Comparison of ENCODE assay signal across 18 cellular contexts in genomic region chr1:175873290-175873689, GRCh38.
DNase-seq lines count a peak whose midpoint lies in the region; ATAC-seq, FAIRE-seq and TF ChIP-seq lines count a peak whose summit lies in the region.
"Had no signal": no experiment of that assay in that cellular context is flagged by ENCODE, and none has a peak within 500 bp of the region (broad histone marks: within the 10 kb centered on the region; RNA-seq: fewer than 3 reads in every experiment).

No MANE protein-coding gene starts in this region.

- ATAC-seq in HG02571 (IDR thresholded peaks at IDR 0.05; ENCODE audit: unreplicated experiment): peak; percentile 69
- ATAC-seq in HG03175 (IDR thresholded peaks at IDR 0.05; ENCODE audit: unreplicated experiment): peak; percentile 81
- ATAC-seq: A549, T-cell had no signal

- H3K27me3 Mint-ChIP-seq in type B pancreatic cell: peaks cover 5% of the 10 kb centered on the region

- TF ChIP-seq CTCF in GM10266 (IDR thresholded peaks at IDR 0.05; ENCODE audit: control insufficient read depth, insufficient read depth, low read depth, missing control alignments) (no peak), type B pancreatic cell (conservative IDR thresholded peaks at IDR 0.05) (no peak), brain microvascular endothelial cell (IDR thresholded peaks at IDR 0.05; ENCODE audit: low read depth, low read length, missing control alignments) (no peak)

- FAIRE-seq in GM19239 (lab: Jason Lieb, UNC): no peak
- FAIRE-seq: A549 had no signal

- no peaks in the 10 kb centered on the region for H3K4me1 Mint-ChIP-seq in type B pancreatic cell (ENCODE audit: unreplicated experiment)
- H3K4me1 Mint-ChIP-seq: T-cell had no signal

- H3K4me3 Mint-ChIP-seq in type B pancreatic cell: no peak overlapping the region
- H3K4me3 Mint-ChIP-seq: T-cell had no signal

- H3K27me3 ChIP-seq in brain microvascular endothelial cell (replicated peaks): no peaks in the 10 kb centered on the region
- H3K27me3 ChIP-seq: MG63, ovary, vagina had no signal

- H3K27ac ChIP-seq in brain microvascular endothelial cell: no peak overlapping the region
- H3K27ac ChIP-seq: A549, GM23248, ovary, vagina had no signal

- DNase-seq in GM10266 (ENCODE audit: extremely low spot score) (peak; percentile 40), GM19239 (ENCODE audit: insufficient read length, low spot score) (peak; percentile 24), type B pancreatic cell (ENCODE audit: extremely low spot score, unreplicated experiment) (no peak), brain microvascular endothelial cell (no peak), amygdala (lab: John Stamatoyannopoulos, UW) (no peak)
- no peak for DNase-seq in stimulated activated CD4-positive, alpha-beta T cell treated with anti-CD3 and anti-CD28 coated beads, Interleukin-4, amount 100 ng/mL, for 4 hours
- DNase-seq: activated CD4-positive, alpha-beta T cell treated with anti-CD3 and anti-CD28 coated beads for 4 hours; effector CD4-positive, alpha-beta T cell; foreskin fibroblast; GM23248; MG63; NCI-H226; ovary; T-cell had no signal

- no peak overlapping the region for H3K4me3 ChIP-seq in brain microvascular endothelial cell (ENCODE audit: low read depth, low read length)
- H3K4me3 ChIP-seq: A549, GM23248, MG63, ovary, vagina had no signal

- no peaks in the 10 kb centered on the region for H3K36me3 ChIP-seq in brain microvascular endothelial cell (replicated peaks)
- H3K36me3 ChIP-seq: MG63, ovary, vagina had no signal

- in situ Hi-C loops in brain microvascular endothelial cell (cut with HindIII; ENCODE audit: low pct_ligation_motif_present, low sequenced_read_pairs): no loop called here

- H3K9me3 Mint-ChIP-seq in type B pancreatic cell: no peaks in the 10 kb centered on the region
- H3K9me3 Mint-ChIP-seq: T-cell had no signal

- no peak overlapping the region for H3K27ac Mint-ChIP-seq in type B pancreatic cell
- H3K27ac Mint-ChIP-seq: T-cell had no signal

- no peaks in the 10 kb centered on the region for H3K36me3 Mint-ChIP-seq in type B pancreatic cell
- H3K36me3 Mint-ChIP-seq: T-cell had no signal

Comparison
In these comparisons a context has a peak if more than half of its experiments do, and no peak if none do; other contexts are left out.
1. DNase-seq: peak in GM10266 (single experiment) and GM19239 (single experiment); none in type B pancreatic cell (single experiment), stimulated activated CD4-positive, alpha-beta T cell treated with anti-CD3 and anti-CD28 coated beads, Interleukin-4, amount 100 ng/mL, for 4 hours (0 of 2), brain microvascular endothelial cell (single experiment) and amygdala (0 of 56).